8 cellular contexts compared by ENCODE assay signal in the genomic region with DNA sequence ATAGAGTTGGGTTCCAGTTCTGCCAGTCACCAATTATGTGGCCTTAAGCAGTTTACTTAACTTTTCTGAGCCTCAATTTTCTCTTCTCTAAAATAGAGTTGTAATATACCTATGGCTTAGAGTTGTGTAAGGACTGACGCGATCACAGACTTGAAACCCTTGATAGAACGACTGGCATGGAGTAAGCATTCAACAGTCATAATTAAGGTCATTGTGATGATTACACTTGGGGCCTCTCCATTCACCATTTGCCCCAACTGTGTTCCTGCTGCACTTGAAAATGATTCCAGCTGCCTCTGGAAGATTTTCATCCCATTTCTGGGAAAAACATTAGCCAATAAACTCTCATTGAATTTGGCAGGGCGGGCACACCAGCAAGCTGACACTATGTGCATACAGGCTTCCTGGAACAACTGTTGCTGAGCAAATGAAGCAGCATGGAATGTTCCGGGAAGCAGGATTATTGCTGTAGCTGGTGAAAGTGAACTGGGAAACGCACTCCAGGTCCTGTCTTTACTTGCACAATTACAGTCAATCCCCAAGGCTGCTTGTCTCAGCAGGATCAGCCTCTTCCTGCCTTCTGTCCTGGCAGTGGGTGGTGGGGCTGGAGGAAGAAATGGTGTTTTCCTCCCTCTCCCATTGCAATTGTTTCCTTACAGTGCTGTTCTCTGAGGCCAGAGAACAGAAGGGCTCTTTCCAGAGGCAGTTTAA. TPM values are rescaled to one million over a fixed set of nuclear protein-coding genes. Genes with fewer than 3 reads are reported as not detected.
A peak's percentile ranks its signal among the peaks of the same experiment; 100 is the strongest.
DNase-seq lines count a peak whose midpoint lies in the region; FAIRE-seq and TF ChIP-seq lines count a peak whose summit lies in the region.

No MANE protein-coding gene starts in this region.

- no peak overlapping the region for H3K27ac Mint-ChIP-seq in activated T-helper 2 cell treated with anti-CD3 and anti-CD28 coated beads, Interferon-gamma antibody, Interleukin-2, Interleukin-4, amounts not matched to agents 10 μg/mL and 5 μg/mL and 100 μg/mL, durations not matched to agents 14 hours and 24 hours and 36 hours
- H3K27ac Mint-ChIP-seq in activated CD4-positive, alpha-beta T cell treated with anti-CD3 and anti-CD28 coated beads, Interleukin-2, amount 10 ng/mL, durations not matched to agents 24 days and 14 days, result no peak overlapping the region

- no peaks in the 10 kb centered on the region for H3K27me3 Mint-ChIP-seq in activated T-helper 2 cell treated with anti-CD3 and anti-CD28 coated beads, Interferon-gamma antibody, Interleukin-2, Interleukin-4, amounts not matched to agents 10 μg/mL and 5 μg/mL and 100 μg/mL, durations not matched to agents 14 hours and 24 hours and 36 hours (ENCODE audit: low read depth)
- no peaks in the 10 kb centered on the region for H3K27me3 Mint-ChIP-seq in activated CD4-positive, alpha-beta T cell treated with anti-CD3 and anti-CD28 coated beads, Interleukin-2, amount 10 ng/mL, durations not matched to agents 24 days and 14 days

- H3K27ac ChIP-seq in H1 (ENCODE audit: low read depth, low read length), result no peak overlapping the region
- peak overlapping the region; percentile 61 for H3K27ac ChIP-seq in muscle layer of duodenum (ENCODE audit: low read length)

- H3K9me3 Mint-ChIP-seq in activated T-helper 2 cell treated with anti-CD3 and anti-CD28 coated beads, Interferon-gamma antibody, Interleukin-2, Interleukin-4, amounts not matched to agents 10 μg/mL and 5 μg/mL and 100 μg/mL, durations not matched to agents 14 hours and 24 hours and 36 hours, result no peaks in the 10 kb centered on the region
- H3K9me3 Mint-ChIP-seq in activated CD4-positive, alpha-beta T cell treated with anti-CD3 and anti-CD28 coated beads, Interleukin-2, amount 10 ng/mL, durations not matched to agents 24 days and 14 days, result peaks cover 16% of the 10 kb centered on the region

- H3K56ac ChIP-seq in H1 (replicated peaks; ENCODE audit: insufficient read length, low read depth, low read length), result no peak overlapping the region

- no peak overlapping the region for H3K14ac ChIP-seq in H1 (ENCODE audit: insufficient read length)

- DNase-seq in AG09319 (ENCODE audit: extremely low read depth, low read depth) (peak; percentile 69), NCI-H1105 (lab: John Stamatoyannopoulos, UW) (peak; percentile 36), H1 (ENCODE audit: low read depth in 1 of 2, low spot score in 2 of 2) (no peak), BE2C (no peak), SW480 (ENCODE audit: low spot score) (no peak)
- no peak for DNase-seq in activated T-helper 2 cell treated with anti-CD3 and anti-CD28 coated beads, Interferon-gamma antibody, Interleukin-2, Interleukin-4, amounts not matched to agents 10 μg/mL and 5 μg/mL and 100 μg/mL, durations not matched to agents 14 hours and 24 hours and 36 hours (ENCODE audit: low spot score)
- no peak for DNase-seq in activated CD4-positive, alpha-beta T cell treated with anti-CD3 and anti-CD28 coated beads, Interleukin-2, amount 10 ng/mL, durations not matched to agents 24 days and 14 days

- H3K27me3 ChIP-seq in H1 (replicated peaks in 1 of 4; ENCODE audit: control insufficient read depth in 3 of 4, extremely low read depth in 1 of 4, insufficient read depth in 3 of 4, low read length in 3 of 4), result no peaks in the 10 kb centered on the region
- no peaks in the 10 kb centered on the region for H3K27me3 ChIP-seq in muscle layer of duodenum (ENCODE audit: low read depth, low read length)
- no peaks in the 10 kb centered on the region for H3K27me3 ChIP-seq in BE2C

- H2BK20ac ChIP-seq in H1 (ENCODE audit: low read length), result no peak overlapping the region; the same call in 1 of the 2 replicates

- H3K4me1 ChIP-seq in H1 (replicated peaks in 1 of 4; ENCODE audit: control insufficient read depth in 3 of 4, insufficient read depth in 4 of 4, low read length in 3 of 4) (peaks cover 0 to 5% (median 3%) of the 10 kb centered on the region in 4 experiments; a peak in 5 of 7 replicates), muscle layer of duodenum (ENCODE audit: control insufficient read depth in 1 of 2, insufficient read depth in 2 of 2, low read length in 2 of 2) (peaks cover 24 to 37% of the 10 kb centered on the region in 2 donors), BE2C (peaks cover 26% of the 10 kb centered on the region)

- H3K18ac ChIP-seq in H1 (ENCODE audit: extremely low read depth, low read length), result no peak overlapping the region

- H2AK5ac ChIP-seq in H1 (ENCODE audit: low read depth, low read length), result peak overlapping the region; percentile 29; the same call in 1 of the 2 replicates

- TF ChIP-seq EP300 in H1 (IDR thresholded peaks at IDR 0.05; ENCODE audit: borderline replicate concordance in 1 of 2, low read depth in 2 of 2, low read length in 2 of 2), result no peak

- no peaks in the 10 kb centered on the region for H3K79me2 ChIP-seq in H1 (ENCODE audit: control insufficient read depth in 1 of 2, insufficient read depth in 2 of 2, low read length in 2 of 2)

- no peak overlapping the region for H3K4ac ChIP-seq in H1 (replicated peaks; ENCODE audit: insufficient read length, low read depth, low read length)

- no peak overlapping the region for H3K9ac ChIP-seq in H1 (replicated peaks in 1 of 4; ENCODE audit: extremely low read depth in 1 of 4, low read depth in 3 of 4, low read length in 3 of 4)

- H3K4me3 Mint-ChIP-seq in activated T-helper 2 cell treated with anti-CD3 and anti-CD28 coated beads, Interferon-gamma antibody, Interleukin-2, Interleukin-4, amounts not matched to agents 10 μg/mL and 5 μg/mL and 100 μg/mL, durations not matched to agents 14 hours and 24 hours and 36 hours (ENCODE audit: low read depth), result no peak overlapping the region
- H3K4me3 Mint-ChIP-seq in activated CD4-positive, alpha-beta T cell treated with anti-CD3 and anti-CD28 coated beads, Interleukin-2, amount 10 ng/mL, durations not matched to agents 24 days and 14 days, result no peak overlapping the region

- TF ChIP-seq POLR2A in H1 (IDR thresholded peaks at IDR 0.05; ENCODE audit: control extremely low read depth in 1 of 2, low read depth in 2 of 2, low read length in 2 of 2), result no peak

- 0 out of 2 replicates have a peak overlapping the region, but pooled peaks have one; percentile 1 for H2AFZ ChIP-seq in H1 (ENCODE audit: low read length)

- H4K20me1 ChIP-seq in H1 (replicated peaks in 1 of 2; ENCODE audit: control insufficient read depth in 1 of 2, insufficient read depth in 2 of 2, low read length in 2 of 2), result no peaks in the 10 kb centered on the region

- H3K4me3 ChIP-seq in H1 (ENCODE audit: extremely low read depth in 1 of 4, insufficient read depth in 2 of 4, low read depth in 3 of 4, low read length in 4 of 4) (no peak overlapping the region), muscle layer of duodenum (ENCODE audit: low read depth in 1 of 2, low read length in 2 of 2) (no peak overlapping the region), BE2C (ENCODE audit: low read depth, low read length) (no peak overlapping the region)

- no peaks in the 10 kb centered on the region for H3K79me1 ChIP-seq in H1 (ENCODE audit: low read depth, low read length)

- TF ChIP-seq CTCF in AG09319 (IDR thresholded peaks at IDR 0.05; ENCODE audit: low read depth, low read length) (no peak), H1 (IDR thresholded peaks at IDR 0.05; ENCODE audit: control extremely low read depth in 1 of 3, insufficient read depth in 1 of 3, low read depth in 1 of 3, low read length in 3 of 3) (no peak), BE2C (IDR thresholded peaks at IDR 0.05; ENCODE audit: low read depth, low read length) (no peak)

- FAIRE-seq in H1 (lab: Jason Lieb, UNC), result no peak

- H3K23ac ChIP-seq in H1 (ENCODE audit: insufficient read length), result no peak overlapping the region

- H3K9me3 ChIP-seq in H1 (ENCODE audit: insufficient read depth in 2 of 2, low read depth in 1 of 2, low read length in 1 of 2), result no peaks in the 10 kb centered on the region
- H3K9me3 ChIP-seq in muscle layer of duodenum (ENCODE audit: control insufficient read depth in 1 of 2, low read length in 2 of 2), result no peaks in the 10 kb centered on the region
- H3K9me3 ChIP-seq in BE2C, result no peaks in the 10 kb centered on the region

- no peak for TF ChIP-seq RAD21 in H1 (IDR thresholded peaks at IDR 0.05 in 1 of 2, conservative IDR thresholded peaks at IDR 0.05 in 1 of 2; ENCODE audit: low read depth in 2 of 2, low read length in 2 of 2)

- CTCF ChIA-PET in H1 (lab: Charles Lee; ENCODE audit: partially characterized antibody), result interaction anchor here (0.7 to 1.7 kb wide), 3 partner anchors 9 to 14 kb away, joined by 3 to 5 read pairs (median 4); no protein-coding TSS in a partner anchor

- H3K36me3 ChIP-seq in H1 (ENCODE audit: control insufficient read depth in 2 of 4, insufficient read depth in 4 of 4, low read length in 3 of 4) (no peaks in the 10 kb centered on the region), muscle layer of duodenum (ENCODE audit: control insufficient read depth in 1 of 2, insufficient read depth in 2 of 2, low read length in 2 of 2) (peaks cover 0 to 3% of the 10 kb centered on the region in 2 donors), BE2C (no peaks in the 10 kb centered on the region)

- H3K4me1 Mint-ChIP-seq in activated T-helper 2 cell treated with anti-CD3 and anti-CD28 coated beads, Interferon-gamma antibody, Interleukin-2, Interleukin-4, amounts not matched to agents 10 μg/mL and 5 μg/mL and 100 μg/mL, durations not matched to agents 14 hours and 24 hours and 36 hours (ENCODE audit: low read depth), result peaks cover 83% of the 10 kb centered on the region
- H3K4me1 Mint-ChIP-seq in activated CD4-positive, alpha-beta T cell treated with anti-CD3 and anti-CD28 coated beads, Interleukin-2, amount 10 ng/mL, durations not matched to agents 24 days and 14 days, result peaks cover 91% of the 10 kb centered on the region

- POLR2A ChIA-PET in H1 (lab: Charles Lee; ENCODE audit: partially characterized antibody), result no interaction called here

- peaks cover 1% of the 10 kb centered on the region; the same call in 1 of the 2 replicates for H3K23me2 ChIP-seq in H1 (ENCODE audit: low read depth, low read length)

- H4K8ac ChIP-seq in H1 (ENCODE audit: extremely low read depth, insufficient read depth, low read length), result no peak overlapping the region

- WGBS in H1 (ENCODE audit: extremely low coverage in 1 of 2, insufficient coverage in 1 of 2, insufficient read length in 1 of 2, insufficient replicate concordance in 2 of 2, low coverage in 1 of 2, low lambda C conversion rate in 2 of 2, missing lambda C conversion rate in 1 of 2), 2 experiments, result 88% methylated on average over 6 of the region's 6 CpGs; no CpG with 5 or more reads in 1 of the 2 experiments

- peaks cover 92% of the 10 kb centered on the region for H3K36me3 Mint-ChIP-seq in activated T-helper 2 cell treated with anti-CD3 and anti-CD28 coated beads, Interferon-gamma antibody, Interleukin-2, Interleukin-4, amounts not matched to agents 10 μg/mL and 5 μg/mL and 100 μg/mL, durations not matched to agents 14 hours and 24 hours and 36 hours (ENCODE audit: low read depth)
- H3K36me3 Mint-ChIP-seq in activated CD4-positive, alpha-beta T cell treated with anti-CD3 and anti-CD28 coated beads, Interleukin-2, amount 10 ng/mL, durations not matched to agents 24 days and 14 days (ENCODE audit: low read depth), result peaks cover 88% of the 10 kb centered on the region

- no peak overlapping the region for H4K5ac ChIP-seq in H1 (ENCODE audit: insufficient read length, low read depth, low read length)

- no peak overlapping the region for H2BK120ac ChIP-seq in H1 (replicated peaks; ENCODE audit: low read depth, low read length)

- intact Hi-C loops in activated T-helper 2 cell treated with anti-CD3 and anti-CD28 coated beads, Interferon-gamma antibody, Interleukin-2, Interleukin-4, amounts not matched to agents 10 μg/mL and 5 μg/mL and 100 μg/mL, durations not matched to agents 14 hours and 24 hours and 36 hours (cut with micrococcal nuclease), result no loop called here
- intact Hi-C loops in activated CD4-positive, alpha-beta T cell treated with anti-CD3 and anti-CD28 coated beads, Interleukin-2, amount 10 ng/mL, durations not matched to agents 24 days and 14 days (cut with micrococcal nuclease), result no loop called here

- H4K91ac ChIP-seq in H1 (replicated peaks; ENCODE audit: insufficient read length, low read length), result no peak overlapping the region

- no peak overlapping the region; the same call in 1 of the 2 replicates for H2BK12ac ChIP-seq in H1 (ENCODE audit: low read depth, low read length)

- no peak overlapping the region for H2BK15ac ChIP-seq in H1 (ENCODE audit: low read length)

- no peak overlapping the region for H3K4me2 ChIP-seq in H1 (ENCODE audit: insufficient read depth in 1 of 2, low read depth in 2 of 2, low read length in 2 of 2)

- 0 out of 2 replicates have a peak overlapping the region, but pooled peaks have one; percentile 47 for H2BK5ac ChIP-seq in H1 (ENCODE audit: low read depth, low read length)

RNA-seq across cellular contexts. Expression of a gene that starts 19.6 kb away (rescaled TPM):
- total RNA-seq in H1 (2021; fragmentation: NEBNext Ultra II Directional; extraction: Animal tissue kit (Norgen Biotek cat#: 25700)), result 11.8 and 13.4 TPM in 2 replicates
- 9.9 and 13.7 TPM in 2 replicates for polyA plus RNA-seq in H1 (2011; rRNA removed)
- polyA plus RNA-seq in H1 (2011; cell fraction: cytosol; rRNA removed), result 8.9 TPM
- 13.7 TPM for polyA plus RNA-seq in H1 (2011; cell fraction: nucleus; rRNA removed)
- polyA plus RNA-seq in H1 (2012, experiment 1 of 2), result 10.0 to 13.9 TPM (median 12.5 TPM) in 4 replicates
- polyA plus RNA-seq in H1 (2012, experiment 2 of 2), result 4.9 TPM
- 18.4 TPM for polyA plus RNA-seq in H1 (2013, experiment 1 of 2)
- polyA plus RNA-seq in H1 (2013, experiment 2 of 2), result 22.9 TPM
- 18.6 and 28.2 TPM in 2 replicates for polyA minus RNA-seq in H1 (2011; rRNA and poly(A)+ RNA removed)
- polyA minus RNA-seq in H1 (2011; cell fraction: cytosol; rRNA and poly(A)+ RNA removed), result 9.8 TPM
- 25.2 TPM for polyA minus RNA-seq in H1 (2011; cell fraction: nucleus; rRNA and poly(A)+ RNA removed)
- 24.4 TPM for polyA plus RNA-seq in BE2C (2012; ENCODE audit: insufficient read depth, insufficient read length, low read depth)
- 232 and 249 TPM in 2 replicates for total RNA-seq in activated T-helper 2 cell treated with anti-CD3 and anti-CD28 coated beads, Interferon-gamma antibody, Interleukin-2, Interleukin-4, amounts not matched to agents 10 μg/mL and 5 μg/mL and 100 μg/mL, durations not matched to agents 14 hours and 24 hours and 36 hours
- 488 and 489 TPM in 2 replicates for total RNA-seq in activated CD4-positive, alpha-beta T cell treated with anti-CD3 and anti-CD28 coated beads, Interleukin-2, amount 10 ng/mL, durations not matched to agents 24 days and 14 days

Comparison
In these comparisons a context has a peak if more than half of its experiments do, and no peak if none do; other contexts are left out.
1. DNase-seq: peak in AG09319 (single experiment) and NCI-H1105 (single experiment); none in H1 (0 of 2), BE2C (single experiment), activated T-helper 2 cell treated with anti-CD3 and anti-CD28 coated beads, Interferon-gamma antibody, Interleukin-2, Interleukin-4, amounts not matched to agents 10 μg/mL and 5 μg/mL and 100 μg/mL, durations not matched to agents 14 hours and 24 hours and 36 hours (single experiment), SW480 (single experiment) and activated CD4-positive, alpha-beta T cell treated with anti-CD3 and anti-CD28 coated beads, Interleukin-2, amount 10 ng/mL, durations not matched to agents 24 days and 14 days (single experiment).
2. RNA of a gene that starts 19.6 kb away (total RNA-seq): 488 to 489 TPM in activated CD4-positive, alpha-beta T cell treated with anti-CD3 and anti-CD28 coated beads, Interleukin-2, amount 10 ng/mL, durations not matched to agents 24 days and 14 days and 232 to 249 TPM in activated T-helper 2 cell treated with anti-CD3 and anti-CD28 coated beads, Interferon-gamma antibody, Interleukin-2, Interleukin-4, amounts not matched to agents 10 μg/mL and 5 μg/mL and 100 μg/mL, durations not matched to agents 14 hours and 24 hours and 36 hours; 11.8 to 13.4 TPM in H1; every median in the first group is over 10 times any median in the second.